In genomic region chr3:14406336-14406735, GRCh38 we compare ENCODE assay signal across 12 cellular contexts. TPM values are rescaled to one million over a fixed set of nuclear protein-coding genes. Genes with fewer than 3 reads are reported as not detected.
DNase-seq lines count a peak whose midpoint lies in the region; ATAC-seq and TF ChIP-seq lines count a peak whose summit lies in the region.
"Had no signal": no experiment of that assay in that cellular context is flagged by ENCODE, and none has a peak within 500 bp of the region (broad histone marks: within the 10 kb centered on the region; RNA-seq: fewer than 3 reads in every experiment).

No MANE protein-coding gene starts in this region.

- no peaks in the 10 kb centered on the region for H3K36me3 ChIP-seq in brain microvascular endothelial cell (replicated peaks)

- H3K27me3 Mint-ChIP-seq in activated T-cell treated with anti-CD3 and anti-CD28 coated beads, Interleukin-2, amount 50 U/mL, for 24 hours = no peaks in the 10 kb centered on the region
- H3K27me3 Mint-ChIP-seq in activated T-cell treated with anti-CD3 and anti-CD28 coated beads, Interleukin-2, amount 50 U/mL, for 72 hours (ENCODE audit: low read depth) = no peaks in the 10 kb centered on the region
- no peaks in the 10 kb centered on the region for H3K27me3 Mint-ChIP-seq in stimulated activated memory B cell treated with anti-CD40 and anti-IgM and Interleukin-4, amounts not matched to agents 10 μg/mL and 1 μg/mL and 100 μg/mL, for 72 hours

- TF ChIP-seq CTCF in VCaP (conservative IDR thresholded peaks at IDR 0.05) (no peak), brain microvascular endothelial cell (IDR thresholded peaks at IDR 0.05; ENCODE audit: low read depth, low read length, missing control alignments) (no peak)

- no peak for ATAC-seq in activated T-cell treated with anti-CD3 and anti-CD28 coated beads, Interleukin-2, amount 50 U/mL, for 72 hours (replicated peaks in 1 of 2)
- no peak for ATAC-seq in stimulated activated memory B cell treated with anti-CD40 and anti-IgM and Interleukin-4, amounts not matched to agents 10 μg/mL and 1 μg/mL and 100 μg/mL, for 72 hours
- ATAC-seq: natural killer cell had no signal

- peak overlapping the region; percentile 42 for H3K27ac Mint-ChIP-seq in activated T-cell treated with anti-CD3 and anti-CD28 coated beads, Interleukin-2, amount 50 U/mL, for 24 hours
- no peak overlapping the region for H3K27ac Mint-ChIP-seq in activated T-cell treated with anti-CD3 and anti-CD28 coated beads, Interleukin-2, amount 50 U/mL, for 72 hours
- H3K27ac Mint-ChIP-seq in stimulated activated memory B cell treated with anti-CD40 and anti-IgM and Interleukin-4, amounts not matched to agents 10 μg/mL and 1 μg/mL and 100 μg/mL, for 72 hours = peak overlapping the region; percentile 91
- H3K27ac Mint-ChIP-seq: natural killer cell had no signal

- H3K27me3 ChIP-seq in brain microvascular endothelial cell (replicated peaks) = no peaks in the 10 kb centered on the region

- H3K27ac ChIP-seq in VCaP = peak overlapping the region; percentile 32
- no peak overlapping the region for H3K27ac ChIP-seq in brain microvascular endothelial cell

- peaks cover 68% of the 10 kb centered on the region for H3K4me1 Mint-ChIP-seq in activated T-cell treated with anti-CD3 and anti-CD28 coated beads, Interleukin-2, amount 50 U/mL, for 24 hours (ENCODE audit: low read depth)
- peaks cover 59% of the 10 kb centered on the region for H3K4me1 Mint-ChIP-seq in activated T-cell treated with anti-CD3 and anti-CD28 coated beads, Interleukin-2, amount 50 U/mL, for 72 hours (ENCODE audit: low read depth)
- H3K4me1 Mint-ChIP-seq in stimulated activated memory B cell treated with anti-CD40 and anti-IgM and Interleukin-4, amounts not matched to agents 10 μg/mL and 1 μg/mL and 100 μg/mL, for 72 hours = peaks cover 87% of the 10 kb centered on the region

- in situ Hi-C loops in brain microvascular endothelial cell (cut with HindIII; ENCODE audit: low pct_ligation_motif_present, low sequenced_read_pairs) = no loop called here

- H3K4me3 Mint-ChIP-seq in activated T-cell treated with anti-CD3 and anti-CD28 coated beads, Interleukin-2, amount 50 U/mL, for 24 hours = no peak overlapping the region
- H3K4me3 Mint-ChIP-seq in activated T-cell treated with anti-CD3 and anti-CD28 coated beads, Interleukin-2, amount 50 U/mL, for 72 hours = no peak overlapping the region
- H3K4me3 Mint-ChIP-seq in stimulated activated memory B cell treated with anti-CD40 and anti-IgM and Interleukin-4, amounts not matched to agents 10 μg/mL and 1 μg/mL and 100 μg/mL, for 72 hours = peak overlapping the region; percentile 13
- H3K4me3 Mint-ChIP-seq: natural killer cell had no signal

- no peak for DNase-seq in activated T-cell treated with anti-CD3 and anti-CD28 coated beads, Interleukin-2, amount 50 U/mL, for 24 hours
- no peak for DNase-seq in activated T-cell treated with anti-CD3 and anti-CD28 coated beads, Interleukin-2, amount 50 U/mL, for 72 hours
- DNase-seq in left kidney (ENCODE audit: low read depth, low spot score) = peak; percentile 77
- DNase-seq in brain microvascular endothelial cell = no peak
- no peak for DNase-seq in epidermal melanocyte (ENCODE audit: insufficient read length, low spot score)
- no peak for DNase-seq in NCI-H1105 treated with DMSO at 0.1 percent for 48 hours (lab: John Stamatoyannopoulos, UW)
- DNase-seq: Kasumi-1; natural killer cell; NK-92 treated with Interleukin-12 subunit alpha and Interleukin-12 subunit beta, amount 100 ng/mL, for 24 hours had no signal

- H3K9me3 Mint-ChIP-seq in activated T-cell treated with anti-CD3 and anti-CD28 coated beads, Interleukin-2, amount 50 U/mL, for 24 hours = no peaks in the 10 kb centered on the region
- H3K9me3 Mint-ChIP-seq in activated T-cell treated with anti-CD3 and anti-CD28 coated beads, Interleukin-2, amount 50 U/mL, for 72 hours = no peaks in the 10 kb centered on the region
- no peaks in the 10 kb centered on the region for H3K9me3 Mint-ChIP-seq in stimulated activated memory B cell treated with anti-CD40 and anti-IgM and Interleukin-4, amounts not matched to agents 10 μg/mL and 1 μg/mL and 100 μg/mL, for 72 hours
- H3K9me3 Mint-ChIP-seq: natural killer cell had no signal

- peaks cover 77% of the 10 kb centered on the region for H3K36me3 Mint-ChIP-seq in activated T-cell treated with anti-CD3 and anti-CD28 coated beads, Interleukin-2, amount 50 U/mL, for 24 hours (ENCODE audit: low read depth)
- H3K36me3 Mint-ChIP-seq in activated T-cell treated with anti-CD3 and anti-CD28 coated beads, Interleukin-2, amount 50 U/mL, for 72 hours (ENCODE audit: insufficient read depth in 2 of 2) = peaks cover 3 to 8% of the 10 kb centered on the region in 2 donors
- peaks cover 42% of the 10 kb centered on the region for H3K36me3 Mint-ChIP-seq in stimulated activated memory B cell treated with anti-CD40 and anti-IgM and Interleukin-4, amounts not matched to agents 10 μg/mL and 1 μg/mL and 100 μg/mL, for 72 hours
- H3K36me3 Mint-ChIP-seq: natural killer cell had no signal

- H3K4me3 ChIP-seq in brain microvascular endothelial cell (ENCODE audit: low read depth, low read length) = no peak overlapping the region
- H3K4me3 ChIP-seq: smooth muscle cell had no signal

RNA-seq across cellular contexts. Expression of gene SLC6A6, which starts 3.9 kb away (rescaled TPM):
- 10 to 100 TPM; 35.4 to 39.2 TPM for total RNA-seq in activated T-cell treated with anti-CD3 and anti-CD28 coated beads, Interleukin-2, amount 50 U/mL, for 72 hours
